Comparison of ENCODE assay signal across 8 cellular contexts in genomic region chr14:60332046-60332399, GRCh38.
DNase-seq lines count a peak whose midpoint lies in the region; ATAC-seq, FAIRE-seq and TF ChIP-seq lines count a peak whose summit lies in the region.

No MANE protein-coding gene starts in this region.

- peak; percentile 21; the same call in 1 of the 2 replicates for TF ChIP-seq CTCF in A673 (conservative IDR thresholded peaks at IDR 0.05; ENCODE audit: low read depth, low read length)
- no peak for TF ChIP-seq CTCF in HL-60 (IDR thresholded peaks at IDR 0.05; ENCODE audit: insufficient read depth, low read length)
- TF ChIP-seq CTCF in astrocyte (IDR thresholded peaks at IDR 0.05; ENCODE audit: insufficient read depth, low read depth, low read length), result no peak

- H3K27me3 Mint-ChIP-seq in astrocyte (ENCODE audit: low read depth, unreplicated experiment), result peaks cover 20% of the 10 kb centered on the region
- H3K27me3 Mint-ChIP-seq in naive thymus-derived CD4-positive, alpha-beta T cell, result peaks cover 18 to 45% (median 36%) of the 10 kb centered on the region in 5 donors

- no peaks in the 10 kb centered on the region for H3K79me2 ChIP-seq in astrocyte (ENCODE audit: insufficient read depth, low read length)

- CTCF ChIA-PET in A673 (lab: Charles Lee), result interaction anchor here (0.6 to 1.2 kb wide), 7 partner anchors 17 to 955 kb away, joined by 3 to 6 read pairs (median 3); partner anchors contain the start of gene PPM1A
- CTCF ChIA-PET in naive thymus-derived CD4-positive, alpha-beta T cell (lab: Charles Lee), result interaction anchor here (0.9 to 2.2 kb wide), 9 partner anchors 18 to 867 kb away, joined by 3 to 11 read pairs (median 5); partner anchors contain the start of genes GPR135 and PPM1A

- intact Hi-C loops in A673 (cut with micrococcal nuclease; ENCODE audit: unreplicated experiment), result loop anchor here (2.0 kb wide), 1 partner anchor 65 kb away; no protein-coding TSS in a partner anchor
- intact Hi-C loops in naive thymus-derived CD4-positive, alpha-beta T cell (cut with micrococcal nuclease), result loop anchor here (2.0 to 10.0 kb wide), 11 partner anchors 150 to 1147 kb away; partner anchors contain the start of genes JKAMP (in 2 of the 2), L3HYPDH (in 2 of the 2), DAAM1 (in 1 of the 2) and MNAT1 (in 1 of the 2)
- intact Hi-C loops in aorta (cut with DNase I), result no loop called here

- no TSS peak for BruUV-seq in A673 (replicated peaks; lab: Mats Ljungman, UMichigan)

- ATAC-seq in naive thymus-derived CD4-positive, alpha-beta T cell, result no peak
- ATAC-seq in HG03280 (IDR thresholded peaks at IDR 0.05; ENCODE audit: unreplicated experiment) (no peak), GM18870 (IDR thresholded peaks at IDR 0.05; ENCODE audit: unreplicated experiment) (no peak), HG02678 (IDR thresholded peaks at IDR 0.05; ENCODE audit: unreplicated experiment) (no peak), aorta (ENCODE audit: low FRiP score) (no peak)

- no peak overlapping the region for H3K27ac Mint-ChIP-seq in astrocyte (ENCODE audit: unreplicated experiment)
- peak overlapping the region in 8 of 9 donors; percentile 87 to 98 (median 92) for H3K27ac Mint-ChIP-seq in naive thymus-derived CD4-positive, alpha-beta T cell

- POLR2A ChIA-PET in A673 (lab: Charles Lee; ENCODE audit: low non-redundant PET), result no interaction called here
- POLR2A ChIA-PET in naive thymus-derived CD4-positive, alpha-beta T cell (lab: Charles Lee), result interaction anchor here (0.6 to 2.3 kb wide), 5 partner anchors 81 to 352 kb away, joined by 3 to 12 read pairs (median 4); partner anchors contain the start of genes DHRS7 and PPM1A

- H3K27ac ChIP-seq in A673 (ENCODE audit: low read depth, low read length, poor library complexity, severe bottlenecking), result no peak overlapping the region
- H3K27ac ChIP-seq in HL-60 (replicated peaks), result no peak overlapping the region
- H3K27ac ChIP-seq in astrocyte (ENCODE audit: low read depth, low read length), result no peak overlapping the region
- H3K27ac ChIP-seq in naive thymus-derived CD4-positive, alpha-beta T cell (ENCODE audit: low read depth, low read length), result peak overlapping the region; percentile 55
- no peak overlapping the region for H3K27ac ChIP-seq in aorta (ENCODE audit: low read depth in 1 of 2, low read length in 2 of 2)

- 44 to 48% methylated on average over 2 of the region's 2 CpGs for WGBS in aorta, 2 donors

- no peaks in the 10 kb centered on the region for H3K9me3 ChIP-seq in A673 (ENCODE audit: low read depth, low read length, poor library complexity, severe bottlenecking)
- no peaks in the 10 kb centered on the region for H3K9me3 ChIP-seq in astrocyte (ENCODE audit: insufficient read depth, low read depth, low read length)
- H3K9me3 ChIP-seq in naive thymus-derived CD4-positive, alpha-beta T cell (ENCODE audit: control insufficient read depth in 2 of 3, low read length in 3 of 3), result no peaks in the 10 kb centered on the region
- no peaks in the 10 kb centered on the region for H3K9me3 ChIP-seq in aorta (ENCODE audit: control insufficient read depth, low read length)

- peaks cover 3% of the 10 kb centered on the region for H3K4me1 Mint-ChIP-seq in astrocyte (ENCODE audit: low read depth, unreplicated experiment)
- H3K4me1 Mint-ChIP-seq in naive thymus-derived CD4-positive, alpha-beta T cell, result peaks cover 12 to 41% (median 26%) of the 10 kb centered on the region in 7 donors

- DNase-seq in A673 (ENCODE audit: low spot score), result no peak
- DNase-seq in HL-60 (ENCODE audit: low read depth in 1 of 2, low spot score in 1 of 2), result no peak
- no peak for DNase-seq in astrocyte (ENCODE audit: low read depth)
- DNase-seq in naive thymus-derived CD4-positive, alpha-beta T cell, result no peak
- no peak for DNase-seq in aorta

- H3K4me2 ChIP-seq in astrocyte (ENCODE audit: low read length), result peak overlapping the region; percentile 87

- H3K4me1 ChIP-seq in A673 (ENCODE audit: insufficient read depth, low read length, poor library complexity, severe bottlenecking) (peaks cover 5% of the 10 kb centered on the region), astrocyte (ENCODE audit: insufficient read depth, low read length) (peaks cover 8% of the 10 kb centered on the region), aorta (ENCODE audit: control insufficient read depth in 1 of 2, insufficient read depth in 2 of 2, low read length in 2 of 2) (no peaks in the 10 kb centered on the region)
- peaks cover 4 to 13% of the 10 kb centered on the region in 2 donors for H3K4me1 ChIP-seq in naive thymus-derived CD4-positive, alpha-beta T cell (ENCODE audit: control insufficient read depth in 2 of 2, insufficient read depth in 2 of 2, low read length in 2 of 2)

- H3K36me3 ChIP-seq in A673 (ENCODE audit: insufficient read depth, low read length, poor library complexity, severe bottlenecking) (no peaks in the 10 kb centered on the region), astrocyte (ENCODE audit: insufficient read depth, low read length) (no peaks in the 10 kb centered on the region), aorta (ENCODE audit: control insufficient read depth in 1 of 2, insufficient read depth in 2 of 2, low read length in 1 of 2) (no peaks in the 10 kb centered on the region)
- no peaks in the 10 kb centered on the region for H3K36me3 ChIP-seq in naive thymus-derived CD4-positive, alpha-beta T cell (ENCODE audit: control insufficient read depth in 2 of 3, insufficient read depth in 3 of 3, low read length in 3 of 3)

- H3K4me3 ChIP-seq in A673 (ENCODE audit: low read depth, low read length, poor library complexity, severe bottlenecking) (no peak overlapping the region), HL-60 (replicated peaks; ENCODE audit: insufficient read depth, low read length) (0 out of 2 replicates have a peak overlapping the region, but pooled peaks have one; percentile 27), astrocyte (ENCODE audit: insufficient read depth, low read depth, low read length) (no peak overlapping the region), aorta (ENCODE audit: low read length in 2 of 2) (no peak overlapping the region)
- peak overlapping the region; percentile 55 for H3K4me3 ChIP-seq in naive thymus-derived CD4-positive, alpha-beta T cell (ENCODE audit: low read length)

- H3K9me3 Mint-ChIP-seq in astrocyte (ENCODE audit: unreplicated experiment), result no peaks in the 10 kb centered on the region
- peaks cover 0 to 4% (median 0%) of the 10 kb centered on the region in 11 donors for H3K9me3 Mint-ChIP-seq in naive thymus-derived CD4-positive, alpha-beta T cell

- no peaks in the 10 kb centered on the region for H3K36me3 Mint-ChIP-seq in astrocyte (ENCODE audit: low read depth, unreplicated experiment)
- H3K36me3 Mint-ChIP-seq in naive thymus-derived CD4-positive, alpha-beta T cell, result peaks cover 0 to 2% (median 0%) of the 10 kb centered on the region in 5 donors

- H3K9ac ChIP-seq in astrocyte (ENCODE audit: low read length), result no peak overlapping the region

- H3K27me3 ChIP-seq in A673 (replicated peaks; ENCODE audit: insufficient read depth, low read depth, low read length, poor library complexity) (no peaks in the 10 kb centered on the region), HL-60 (ENCODE audit: insufficient read depth, poor library complexity, severe bottlenecking) (no peaks in the 10 kb centered on the region), astrocyte (ENCODE audit: insufficient read depth, low read length) (peaks cover 22% of the 10 kb centered on the region), aorta (ENCODE audit: control insufficient read depth in 1 of 2, insufficient read depth in 2 of 2, low read length in 1 of 2) (no peaks in the 10 kb centered on the region)
- no peaks in the 10 kb centered on the region for H3K27me3 ChIP-seq in naive thymus-derived CD4-positive, alpha-beta T cell (ENCODE audit: control insufficient read depth in 2 of 2, insufficient read depth in 2 of 2, low read length in 2 of 2)

- no peaks in the 10 kb centered on the region for H4K20me1 ChIP-seq in astrocyte (ENCODE audit: insufficient read depth, low read length)

- H2AFZ ChIP-seq in astrocyte (ENCODE audit: low read depth, low read length), result peak overlapping the region; percentile 83

- H3K4me3 Mint-ChIP-seq in astrocyte (ENCODE audit: unreplicated experiment), result no peak overlapping the region
- H3K4me3 Mint-ChIP-seq in naive thymus-derived CD4-positive, alpha-beta T cell, result peak overlapping the region; percentile 87 to 98 (median 96)

- no peak for FAIRE-seq in astrocyte (lab: Jason Lieb, UNC)

Comparison
In these comparisons a context has a peak if more than half of its experiments do, and no peak if none do; other contexts are left out.
1. H3K4me3 ChIP-seq: peak in HL-60 (single experiment) and naive thymus-derived CD4-positive, alpha-beta T cell (single experiment); none in A673 (single experiment), astrocyte (single experiment) and aorta (0 of 2).
2. intact Hi-C loops: an anchor here in A673 (2.0 kb wide) and naive thymus-derived CD4-positive, alpha-beta T cell (2.0 to 10.0 kb wide); none called in aorta.